8 cellular contexts compared by ENCODE assay signal in the genomic region with DNA sequence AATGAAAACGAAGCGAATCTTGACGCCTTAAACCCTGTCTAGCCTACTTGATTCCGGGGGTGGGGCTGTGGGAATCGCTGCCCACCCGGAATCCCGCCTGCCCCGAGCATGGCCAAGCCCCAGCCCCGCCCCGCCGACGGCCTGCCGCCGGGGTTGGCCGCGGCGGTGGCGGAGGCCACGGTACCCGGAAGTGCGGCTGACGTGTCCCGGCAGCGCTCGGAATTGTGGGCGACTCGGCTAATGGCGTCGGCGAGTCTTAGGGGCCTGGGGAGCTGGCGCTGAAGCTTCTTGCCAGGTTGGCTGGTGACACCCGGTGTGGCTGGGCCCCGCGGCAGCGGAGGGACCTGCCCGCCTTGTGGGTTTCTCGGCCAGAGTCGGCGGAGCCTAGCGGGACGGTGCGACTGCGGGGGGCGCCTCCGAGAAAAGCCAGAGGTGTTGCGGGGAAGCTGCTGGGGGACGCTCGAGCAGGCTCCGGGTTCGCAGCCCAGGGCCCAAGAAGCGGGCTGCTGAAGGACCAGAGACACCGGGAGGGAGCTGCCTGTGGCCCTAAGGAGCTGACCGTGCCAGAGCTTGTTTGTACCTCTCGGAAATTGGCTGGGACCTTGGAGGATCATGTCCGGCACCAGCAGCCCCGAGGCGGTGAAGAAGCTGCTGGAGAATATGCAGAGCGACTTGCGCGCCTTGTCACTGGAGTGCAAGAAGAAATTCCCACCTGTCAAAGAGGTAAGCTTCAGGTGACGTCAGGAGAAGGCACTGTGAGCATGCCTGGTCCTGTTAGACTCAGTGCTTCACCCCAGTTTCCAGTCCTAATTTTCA. TPM values are rescaled to one million over a fixed set of nuclear protein-coding genes. Genes with fewer than 3 reads are reported as not detected.
DNase-seq lines count a peak whose midpoint lies in the region; ATAC-seq and TF ChIP-seq lines count a peak whose summit lies in the region.

A gene with protein sequence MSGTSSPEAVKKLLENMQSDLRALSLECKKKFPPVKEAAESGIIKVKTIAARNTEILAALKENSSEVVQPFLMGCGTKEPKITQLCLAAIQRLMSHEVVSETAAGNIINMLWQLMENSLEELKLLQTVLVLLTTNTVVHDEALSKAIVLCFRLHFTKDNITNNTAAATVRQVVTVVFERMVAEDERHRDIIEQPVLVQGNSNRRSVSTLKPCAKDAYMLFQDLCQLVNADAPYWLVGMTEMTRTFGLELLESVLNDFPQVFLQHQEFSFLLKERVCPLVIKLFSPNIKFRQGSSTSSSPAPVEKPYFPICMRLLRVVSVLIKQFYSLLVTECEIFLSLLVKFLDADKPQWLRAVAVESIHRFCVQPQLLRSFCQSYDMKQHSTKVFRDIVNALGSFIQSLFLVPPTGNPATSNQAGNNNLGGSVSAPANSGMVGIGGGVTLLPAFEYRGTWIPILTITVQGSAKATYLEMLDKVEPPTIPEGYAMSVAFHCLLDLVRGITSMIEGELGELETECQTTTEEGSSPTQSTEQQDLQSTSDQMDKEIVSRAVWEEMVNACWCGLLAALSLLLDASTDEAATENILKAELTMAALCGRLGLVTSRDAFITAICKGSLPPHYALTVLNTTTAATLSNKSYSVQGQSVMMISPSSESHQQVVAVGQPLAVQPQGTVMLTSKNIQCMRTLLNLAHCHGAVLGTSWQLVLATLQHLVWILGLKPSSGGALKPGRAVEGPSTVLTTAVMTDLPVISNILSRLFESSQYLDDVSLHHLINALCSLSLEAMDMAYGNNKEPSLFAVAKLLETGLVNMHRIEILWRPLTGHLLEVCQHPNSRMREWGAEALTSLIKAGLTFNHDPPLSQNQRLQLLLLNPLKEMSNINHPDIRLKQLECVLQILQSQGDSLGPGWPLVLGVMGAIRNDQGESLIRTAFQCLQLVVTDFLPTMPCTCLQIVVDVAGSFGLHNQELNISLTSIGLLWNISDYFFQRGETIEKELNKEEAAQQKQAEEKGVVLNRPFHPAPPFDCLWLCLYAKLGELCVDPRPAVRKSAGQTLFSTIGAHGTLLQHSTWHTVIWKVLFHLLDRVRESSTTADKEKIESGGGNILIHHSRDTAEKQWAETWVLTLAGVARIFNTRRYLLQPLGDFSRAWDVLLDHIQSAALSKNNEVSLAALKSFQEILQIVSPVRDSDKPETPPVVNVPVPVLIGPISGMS (N-terminal part only) (plus strand): TSS at position 231 of the 816 bp plus-strand sequence. CDS start 382 bp downstream, at position 613.

- peaks cover 22% of the 10 kb centered on the region for H3K9me3 Mint-ChIP-seq in T-helper 1 cell treated with Interleukin-12 subunit alpha and Interleukin-12 subunit beta and Interleukin-4 antibody, amounts not matched to agents 30 μg/mL and 1 μg/mL, for 36 hours

- no peaks in the 10 kb centered on the region for H3K36me3 ChIP-seq in prostate gland

- intact Hi-C loops in left cardiac atrium (cut with DNase I): no loop called here
- intact Hi-C loops in prostate gland (cut with DNase I): no loop called here

- TF ChIP-seq CTCF in GM13977 (IDR thresholded peaks at IDR 0.05; ENCODE audit: extremely low read depth, insufficient read depth, missing control alignments): no peak
- TF ChIP-seq CTCF in prostate gland (IDR thresholded peaks at IDR 0.05): no peak

- in situ Hi-C loops in GM13977 (cut with MboI; ENCODE audit: low pct_unique_long_range_greater_than_20kb, low sequenced_read_pairs, unreplicated experiment): no loop called here

- H3K27ac Mint-ChIP-seq in T-helper 1 cell treated with Interleukin-12 subunit alpha and Interleukin-12 subunit beta and Interleukin-4 antibody, amounts not matched to agents 30 μg/mL and 1 μg/mL, for 36 hours: peak within 1 kb of the TSS; percentile 93

- H3K27ac ChIP-seq in prostate gland: peak within 1 kb of the TSS; percentile 89 to 90

- peak; percentile 96 for DNase-seq in GM13977 (ENCODE audit: low spot score)
- DNase-seq in NCI-H146 (lab: John Stamatoyannopoulos, UW): peak; percentile 87
- DNase-seq in amniotic stem cell (lab: John Stamatoyannopoulos, UW): peak; percentile 70
- DNase-seq in left cardiac atrium: peak; percentile 94
- peak; percentile 85 for DNase-seq in prostate gland (ENCODE audit: low spot score)
- DNase-seq in ureter (ENCODE audit: low spot score): peak; percentile 89

- H3K4me3 ChIP-seq in prostate gland: peak within 1 kb of the TSS; percentile 70 to 83

- H3K9me3 ChIP-seq in prostate gland: no peaks in the 10 kb centered on the region

- H3K4me1 Mint-ChIP-seq in T-helper 1 cell treated with Interleukin-12 subunit alpha and Interleukin-12 subunit beta and Interleukin-4 antibody, amounts not matched to agents 30 μg/mL and 1 μg/mL, for 36 hours (ENCODE audit: low read depth): peaks cover 18% of the 10 kb centered on the region

- peak within 1 kb of the TSS; percentile 92 for H3K4me3 Mint-ChIP-seq in T-helper 1 cell treated with Interleukin-12 subunit alpha and Interleukin-12 subunit beta and Interleukin-4 antibody, amounts not matched to agents 30 μg/mL and 1 μg/mL, for 36 hours

- peaks cover 4% of the 10 kb centered on the region for H3K27me3 Mint-ChIP-seq in T-helper 1 cell treated with Interleukin-12 subunit alpha and Interleukin-12 subunit beta and Interleukin-4 antibody, amounts not matched to agents 30 μg/mL and 1 μg/mL, for 36 hours (ENCODE audit: low read depth)

- H3K36me3 Mint-ChIP-seq in T-helper 1 cell treated with Interleukin-12 subunit alpha and Interleukin-12 subunit beta and Interleukin-4 antibody, amounts not matched to agents 30 μg/mL and 1 μg/mL, for 36 hours (ENCODE audit: low read depth): peaks cover 5% of the 10 kb centered on the region

- no peaks in the 10 kb centered on the region for H3K4me1 ChIP-seq in prostate gland (replicated peaks)

- WGBS in prostate gland: under 1% methylated on average over 30 of the region's 61 CpGs

- no peaks in the 10 kb centered on the region for H3K27me3 ChIP-seq in prostate gland (replicated peaks; ENCODE audit: insufficient read depth)

- peak; percentile 98 for ATAC-seq in HG02852 (IDR thresholded peaks at IDR 0.05; ENCODE audit: unreplicated experiment)
- ATAC-seq in left cardiac atrium: peak; percentile 100

- TF ChIP-seq POLR2A in prostate gland (IDR thresholded peaks at IDR 0.05): peak; percentile 77

RNA-seq across cellular contexts. Expression of the gene that starts here (rescaled TPM):
- total RNA-seq in left cardiac atrium: 10 to 100 TPM; 21.3 to 27.0 TPM
- 10 to 100 TPM; 48.6 to 66.3 TPM for total RNA-seq in prostate gland
- total RNA-seq in ureter: 96.9 TPM

Comparison
In these comparisons a context has a peak if more than half of its experiments do, and no peak if none do; other contexts are left out.
1. Peak in every context shown above with its lines: DNase-seq, ATAC-seq, H3K4me3 ChIP-seq and H3K27ac ChIP-seq.